20 cellular contexts compared by ENCODE assay signal in the genomic region with DNA sequence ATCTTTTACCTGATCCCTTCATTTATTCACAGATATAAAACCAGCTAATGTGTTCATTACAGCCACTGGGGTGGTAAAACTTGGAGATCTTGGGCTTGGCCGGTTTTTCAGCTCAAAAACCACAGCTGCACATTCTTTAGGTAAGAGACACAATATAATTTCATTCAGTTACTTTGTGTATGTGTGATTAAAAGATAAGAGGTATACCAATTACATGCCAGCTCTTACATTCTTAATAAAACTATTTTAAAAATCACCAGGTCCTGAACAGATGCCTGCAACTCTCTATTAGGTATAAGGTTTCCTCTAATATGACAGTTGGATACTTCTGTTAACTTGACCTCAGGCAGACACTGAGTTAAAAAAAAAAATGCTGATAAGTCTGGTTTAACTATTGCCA.
"Had no signal": no experiment of that assay in that cellular context is flagged by ENCODE, and none has a peak within 500 bp of the region (broad histone marks: within the 10 kb centered on the region; RNA-seq: fewer than 3 reads in every experiment).

No MANE protein-coding gene starts in this region.

- H3K9ac ChIP-seq: parathyroid adenoma had no signal

- H3K36me3 ChIP-seq: thoracic aorta had no signal

- H3K27me3 ChIP-seq: hepatocyte, neutrophil had no signal

- H3K4me2 ChIP-seq: hepatocyte had no signal

- H3K9me3 ChIP-seq: neutrophil, thoracic aorta had no signal

- DNase-seq: activated CD4-positive, alpha-beta T cell treated with anti-CD3 and anti-CD28 coated beads, Interleukin-2, amount 10 ng/mL, durations not matched to agents 24 days and 14 days; activated CD8-positive, alpha-beta memory T cell treated with anti-CD3 and anti-CD28 coated beads, Interleukin-2, amount 50 U/mL, for 4 hours; activated CD8-positive, alpha-beta T cell treated with anti-CD3 and anti-CD28 coated beads, Interleukin-2, amount 10 ng/mL, durations not matched to agents 7 days and 5 days; activated effector memory CD4-positive, alpha-beta T cell treated with Interleukin-2 at 50 U/mL for 16 hours; activated naive CD4-positive, alpha-beta T cell treated with anti-CD3 and anti-CD28 coated beads, Interleukin-2, amount 10 ng/mL, durations not matched to agents 7 days and 5 days; activated naive CD8-positive, alpha-beta T cell treated with anti-CD3 and anti-CD28 coated beads, Interleukin-2, amount 50 U/mL, for 24 hours; activated T-cell treated with anti-CD3 and anti-CD28 coated beads, Interleukin-2, amount 50 U/mL, for 4 hours; anterior cingulate cortex; left cardiac atrium; stimulated activated CD4-positive, alpha-beta T cell treated with anti-CD3 and anti-CD28 coated beads, Interleukin-4, amount 100 ng/mL, for 4 hours; stimulated activated naive B cell treated with anti-CD40 and anti-IgM and Interleukin-4, amounts not matched to agents 10 μg/mL and 1 μg/mL and 100 μg/mL, for 72 hours; T1000 had no signal

- H3K27ac ChIP-seq: coronary artery, hepatocyte, neutrophil, parathyroid adenoma, thoracic aorta had no signal

- H3K4me1 ChIP-seq: parathyroid adenoma had no signal

- H2AFZ ChIP-seq: hepatocyte, parathyroid adenoma had no signal

- H3K4me3 ChIP-seq: coronary artery, hepatocyte, thoracic aorta had no signal

- ATAC-seq: activated CD8-positive, alpha-beta T cell treated with anti-CD3 and anti-CD28 coated beads, Interleukin-2, amount 10 ng/mL, durations not matched to agents 7 days and 5 days; activated naive CD8-positive, alpha-beta T cell treated with anti-CD3 and anti-CD28 coated beads, Interleukin-2, amount 50 U/mL, for 24 hours; activated T-cell treated with anti-CD3 and anti-CD28 coated beads, Interleukin-2, amount 50 U/mL, for 4 hours; esophagus mucosa; left cardiac atrium; natural killer cell treated with Interleukin-12 subunit alpha and Interleukin-12 subunit beta and Interleukin-15 and Interleukin-18, amount 100 ng/mL, for 72 hours; sciatic nerve; stimulated activated naive B cell treated with anti-CD40 and anti-IgM and Interleukin-4, amounts not matched to agents 10 μg/mL and 1 μg/mL and 100 μg/mL, for 72 hours had no signal

- H3K79me2 ChIP-seq: parathyroid adenoma had no signal
